Comparison of ENCODE assay signal across 1 cellular context in genomic region chrX:136867096-136867491, GRCh38.
TF ChIP-seq lines count a peak whose summit lies in the region.

No MANE protein-coding gene starts in this region.

TF ChIP-seq in K562, 482 proteins besides CTCF, POLR2A, EP300 and RAD21 (continued from another document):
- TF ChIP-seq ZC3H4 (CRISPR knock-in tag; IDR thresholded peaks at IDR 0.05; ENCODE audit: borderline replicate concordance): no peak
TF ChIP-seq in K562: peak in this region for 1.
